21 cellular contexts compared by ENCODE assay signal in genomic region chr1:218985424-218985823, GRCh38.
"Had no signal": no experiment of that assay in that cellular context is flagged by ENCODE, and none has a peak within 500 bp of the region (broad histone marks: within the 10 kb centered on the region; RNA-seq: fewer than 3 reads in every experiment).

No MANE protein-coding gene starts in this region.

- DNase-seq: activated B cell treated with CpG ODN at 0.5 μM for 24 hours; activated CD4-positive, alpha-beta T cell treated with anti-CD3 and anti-CD28 coated beads for 36 hours; activated CD4-positive, alpha-beta T cell treated with anti-CD3 and anti-CD28 coated beads, Interleukin-2, amount 50 U/mL, for 4 hours; activated CD8-positive, alpha-beta memory T cell treated with anti-CD3 and anti-CD28 coated beads for 24 hours; activated CD8-positive, alpha-beta memory T cell treated with anti-CD3 and anti-CD28 coated beads, Interleukin-2, amount 50 U/mL, for 4 hours; activated T-cell treated with anti-CD3 and anti-CD28 coated beads, Interleukin-2, amount 50 U/mL, for 24 hours; aorta; central memory CD4-positive, alpha-beta T cell; dermis blood vessel endothelial cell; effector CD8-positive, alpha-beta T cell; erythroblast; kidney; naive thymus-derived CD4-positive, alpha-beta T cell; stimulated activated CD4-positive, alpha-beta T cell treated with anti-CD3 and anti-CD28 coated beads, Interleukin-2, amount 100 ng/mL, for 48 hours; stimulated activated CD8-positive, alpha-beta memory T cell treated with anti-CD3 and anti-CD28 coated beads, Interleukin-4, amount 100 ng/mL, for 48 hours; stimulated activated naive B cell treated with anti-CD40 and anti-IgM and Interleukin-4, amounts not matched to agents 10 μg/mL and 1 μg/mL and 100 μg/mL, for 72 hours; testis; trophoblast cell; uterus had no signal

- ATAC-seq: activated CD4-positive, alpha-beta T cell treated with anti-CD3 and anti-CD28 coated beads for 36 hours; activated naive CD4-positive, alpha-beta T cell treated with anti-CD3 and anti-CD28 coated beads, Interleukin-2, amount 50 U/mL, for 72 hours; activated T-helper 17 cell treated with anti-CD3 and anti-CD28 coated beads, Interleukin-2, amount 50 U/mL, for 72 hours; naive thymus-derived CD4-positive, alpha-beta T cell; stimulated activated naive B cell treated with anti-CD40 and anti-IgM and Interleukin-4, amounts not matched to agents 10 μg/mL and 1 μg/mL and 100 μg/mL, for 72 hours had no signal

- H3K4me3 ChIP-seq: testis, uterus had no signal
